In the genomic region with DNA sequence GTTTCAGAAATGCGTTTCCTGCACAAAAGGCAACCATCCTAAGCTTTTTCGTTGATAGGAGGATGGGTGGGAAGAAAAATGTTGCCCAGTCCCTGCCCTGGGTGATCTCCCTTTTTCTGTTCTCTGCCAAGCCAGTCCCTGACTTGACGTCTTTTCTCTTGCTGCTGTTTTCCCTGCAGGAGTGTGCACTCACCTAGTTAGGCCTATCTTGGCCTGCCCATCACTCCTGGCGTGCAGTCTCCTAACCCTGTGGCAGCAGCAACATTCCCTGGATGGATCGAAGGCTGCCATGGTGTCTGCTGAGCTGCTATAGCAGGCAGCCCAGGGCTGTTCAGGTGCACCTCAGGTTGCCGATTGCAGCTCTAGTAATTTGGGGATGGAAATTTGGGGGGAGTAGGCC, we compare ENCODE assay signal across 8 cellular contexts. TPM values are rescaled to one million over a fixed set of nuclear protein-coding genes. Genes with fewer than 3 reads are reported as not detected.
A peak's percentile ranks its signal among the peaks of the same experiment; 100 is the strongest.
DNase-seq lines count a peak whose midpoint lies in the region; ATAC-seq, FAIRE-seq and TF ChIP-seq lines count a peak whose summit lies in the region.

No MANE protein-coding gene starts in this region.

- POLR2A ChIA-PET in GM12878 (lab: Charles Lee), result interaction anchor here (0.9 to 2.4 kb wide), 4 partner anchors 20 to 101 kb away, joined by 3 to 7 read pairs (median 4); a partner anchor contains a TSS

- intact Hi-C loops in heart right ventricle (cut with DNase I) (loop anchor here in 6 of 10 donors (2.0 to 10.0 kb wide), 9 partner anchors 25 to 263 kb away; a partner anchor contains a TSS), left ventricle myocardium superior (cut with micrococcal nuclease) (no loop called here), GM12878 (cut with micrococcal nuclease; ENCODE audit: unreplicated experiment) (loop anchor here (5.0 kb wide), 2 partner anchors 84 to 261 kb away; no protein-coding TSS in a partner anchor), uterus (cut with DNase I; ENCODE audit: low total_unique reads) (loop anchor here (5.0 kb wide), 1 partner anchor 64 kb away; no protein-coding TSS in a partner anchor)

- peak overlapping the region; percentile 89 for H3K4me2 ChIP-seq in GM12878 (ENCODE audit: control insufficient read depth, insufficient read depth)

- no peaks in the 10 kb centered on the region for H3K27me3 Mint-ChIP-seq in memory B cell

- peak overlapping the region; percentile 50 to 96 (median 88) for H3K4me3 ChIP-seq in heart right ventricle
- peak overlapping the region; percentile 68 for H3K4me3 ChIP-seq in GM12878
- peak overlapping the region; percentile 39 to 79 for H3K4me3 ChIP-seq in uterus

- H3K9me3 Mint-ChIP-seq in memory B cell, result no peaks in the 10 kb centered on the region

- no peak for TF ChIP-seq RAD21 in GM12878 (IDR thresholded peaks at IDR 0.05; ENCODE audit: insufficient read depth, low read depth, low read length)

- H3K9me3 ChIP-seq in heart right ventricle (no peaks in the 10 kb centered on the region), GM12878 (replicated peaks; ENCODE audit: control insufficient read depth, insufficient read depth, low read length) (no peaks in the 10 kb centered on the region), uterus (no peaks in the 10 kb centered on the region)

- ATAC-seq in heart right ventricle (no peak), left ventricle myocardium superior (no peak), GM12878 (no peak), memory B cell (ENCODE audit: low read depth) (no peak)

- H3K36me3 Mint-ChIP-seq in memory B cell, result peaks cover 10% of the 10 kb centered on the region

- TF ChIP-seq POLR2A in GM12878 (IDR thresholded peaks at IDR 0.05; ENCODE audit: low read depth, low read length) (no peak), uterus (IDR thresholded peaks at IDR 0.05) (no peak)

- H2AFZ ChIP-seq in GM12878 (ENCODE audit: control insufficient read depth, low read depth, low read length), result peak overlapping the region; percentile 80

- peaks cover 0 to 36% (median 19%) of the 10 kb centered on the region in 9 donors for H3K36me3 ChIP-seq in heart right ventricle
- H3K36me3 ChIP-seq in GM12878 (ENCODE audit: control insufficient read depth in 2 of 2, insufficient read depth in 2 of 2, low read length in 1 of 2), result peaks cover 0 to 15% of the 10 kb centered on the region in 2 experiments; a peak in 3 of 4 replicates
- H3K36me3 ChIP-seq in uterus, result no peaks in the 10 kb centered on the region

- 32 to 39% methylated on average over 6 of the region's 6 CpGs for WGBS in heart right ventricle, 2 donors
- 50% methylated on average over 6 of the region's 6 CpGs for WGBS in GM12878 (ENCODE audit: insufficient coverage, insufficient replicate concordance, low lambda C conversion rate, missing lambda C conversion rate)

- H4K20me1 ChIP-seq in GM12878 (ENCODE audit: control insufficient read depth, insufficient read depth), result no peaks in the 10 kb centered on the region

- peaks cover 21% of the 10 kb centered on the region for H3K4me1 Mint-ChIP-seq in memory B cell

- H3K9ac ChIP-seq in GM12878 (ENCODE audit: control insufficient read depth, insufficient read depth, low read length), result peak overlapping the region; percentile 81

- H3K4me3 Mint-ChIP-seq in memory B cell, result peak overlapping the region; percentile 84

- peaks cover 15% of the 10 kb centered on the region for H3K79me2 ChIP-seq in GM12878 (ENCODE audit: control insufficient read depth, insufficient read depth, low read length)

- H3K4me1 ChIP-seq in heart right ventricle, result peaks cover 9 to 43% (median 31%) of the 10 kb centered on the region in 9 donors
- peaks cover 15% of the 10 kb centered on the region for H3K4me1 ChIP-seq in GM12878 (ENCODE audit: control insufficient read depth, insufficient read depth, low read length)
- peaks cover 0 to 7% of the 10 kb centered on the region in 2 donors for H3K4me1 ChIP-seq in uterus

- SMC1A ChIA-PET in GM12878 (lab: Charles Lee; ENCODE audit: uncharacterized antibody, unreplicated experiment), result interaction anchor here (0.7 to 5.3 kb wide), 12 partner anchors 17 to 260 kb away, joined by 3 to 68 read pairs (median 5); a partner anchor contains a TSS

- no peak for DNase-seq in heart right ventricle
- no peak for DNase-seq in left ventricle myocardium superior
- no peak for DNase-seq in GM12878 (ENCODE audit: low read depth, low spot score)
- DNase-seq in memory B cell (ENCODE audit: low spot score in 2 of 2), result no peak
- no peak for DNase-seq in uterus
- DNase-seq in mucosa of gallbladder (ENCODE audit: low spot score), result no peak
- DNase-seq in iPS-NIHi11 (ENCODE audit: low spot score), result no peak
- no peak for DNase-seq in NCI-H1930 (lab: John Stamatoyannopoulos, UW)

- CTCF ChIA-PET in GM12878 (lab: Yijun Ruan, JAX), result interaction anchor here (0.6 to 5.5 kb wide), 15 partner anchors 9 to 260 kb away, joined by 3 to 88 read pairs (median 4); a partner anchor contains a TSS

- no peak for FAIRE-seq in GM12878 (lab: Jason Lieb, UNC)

- BruUV-seq in GM12878 (replicated peaks; lab: Mats Ljungman, UMichigan), result no TSS peak

- H3K27ac ChIP-seq in heart right ventricle (peak overlapping the region in 9 of 10 donors; percentile 81 to 96 (median 93)), GM12878 (ENCODE audit: control insufficient read depth, insufficient read depth) (peak overlapping the region; percentile 62), uterus (peak overlapping the region; percentile 88 to 89)

- in situ Hi-C loops in GM12878 (cut with MboI), result loop anchor here (5.0 kb wide), 2 partner anchors 64 to 129 kb away; a partner anchor contains a TSS

- TF ChIP-seq CTCF in heart right ventricle (IDR thresholded peaks at IDR 0.05), result no peak
- TF ChIP-seq CTCF in GM12878 (IDR thresholded peaks at IDR 0.05 in 2 of 3, conservative IDR thresholded peaks at IDR 0.05 in 1 of 3; ENCODE audit: control insufficient read depth in 2 of 3, extremely low read depth in 1 of 3, insufficient read depth in 1 of 3, low read depth in 3 of 3, low read length in 3 of 3), result no peak
- no peak for TF ChIP-seq CTCF in uterus (IDR thresholded peaks at IDR 0.05)

- H3K27ac Mint-ChIP-seq in memory B cell, result peak overlapping the region; percentile 78

- RAD21 ChIA-PET in GM12878 (lab: Charles Lee; ENCODE audit: unreplicated experiment), result interaction anchor here (0.7 to 3.9 kb wide), 11 partner anchors 10 to 260 kb away, joined by 3 to 37 read pairs (median 5); a partner anchor contains a TSS

- H3K27me3 ChIP-seq in heart right ventricle (no peaks in the 10 kb centered on the region), GM12878 (replicated peaks in 1 of 2; ENCODE audit: control insufficient read depth in 2 of 2, insufficient read depth in 2 of 2, low read length in 1 of 2) (no peaks in the 10 kb centered on the region), uterus (no peaks in the 10 kb centered on the region)

- no peak for TF ChIP-seq EP300 in GM12878 (IDR thresholded peaks at IDR 0.05; ENCODE audit: borderline replicate concordance in 1 of 2, control insufficient read depth in 1 of 2, low read depth in 2 of 2, low read length in 2 of 2)

RNA-seq across cellular contexts. Expression of a gene that starts 1.2 kb away (rescaled TPM):
- total RNA-seq in heart right ventricle (10 to 100 TPM in 5 of 10 donors, 1 to 10 TPM in 5; 5.9 to 15.4 (median 9.6) TPM), left ventricle myocardium superior (13.2 TPM), GM12878 (2014; rRNA removed) (8.7 and 10.3 TPM in 2 replicates), GM12878 (2014; rRNA removed; fragmentation: Illumina TruSeq; extraction: Trizol) (10.1 and 10.6 TPM in 2 replicates), GM12878 (2021) (22.4 and 23.3 TPM in 2 replicates), uterus (10 to 100 TPM; 13.8 to 44.8 (median 32.1) TPM), mucosa of gallbladder (51.7 TPM)
- polyA plus RNA-seq in heart right ventricle (1 to 10 TPM; 5.0 to 9.5 TPM), GM12878 (2011; rRNA removed) (31.5 and 31.7 TPM in 2 replicates), GM12878 (2014; fragmentation: Illumina TruSeq; extraction: Trizol) (16.3 and 17.9 TPM in 2 replicates), GM12878 (2014; fragmentation: Nextera tagmentation; extraction: Ambion mirVana) (1 to 10 TPM; 4.3 to 8.5 TPM), GM12878 (2014; rRNA removed) (20.8 and 23.9 TPM in 2 replicates), GM12878 (2016; fragmentation: Nextera tagmentation; extraction: Ambion mirVana) (1 to 10 TPM; 5.9 to 7.6 TPM)
- 19.8 and 23.2 TPM in 2 replicates for total RNA-seq in GM12878 (2013; cell fraction: nucleolus; rRNA removed)
- polyA plus RNA-seq in GM12878 (2011; ENCODE audit: low read depth), result 13.1 TPM
- 27.5 and 28.4 TPM in 2 replicates for polyA plus RNA-seq in GM12878 (2011; cell fraction: cytosol; rRNA removed)
- 35.2 and 38.9 TPM in 2 replicates for polyA plus RNA-seq in GM12878 (2011; cell fraction: nucleus; rRNA removed)
- polyA plus RNA-seq in GM12878 (2012), result 13.6 and 16.4 TPM in 2 replicates
- 27.7 and 28.8 TPM in 2 replicates for polyA minus RNA-seq in GM12878 (2011; rRNA and poly(A)+ RNA removed)
- polyA minus RNA-seq in GM12878 (2011; cell fraction: cytosol; rRNA and poly(A)+ RNA removed), result 6.5 and 10.8 TPM in 2 replicates
- polyA minus RNA-seq in GM12878 (2011; cell fraction: nucleus; rRNA and poly(A)+ RNA removed), result 13.2 and 18.2 TPM in 2 replicates

RNA-seq across cellular contexts. Expression of a gene that starts 14.2 kb away (rescaled TPM):
- total RNA-seq in heart right ventricle (100 to 1,000 TPM in 1 of 10 donors, 10 to 100 TPM in 9; 67.0 to 119 (median 77.9) TPM), left ventricle myocardium superior (108 TPM), GM12878 (2014; rRNA removed) (17.1 and 18.1 TPM in 2 replicates), GM12878 (2014; rRNA removed; fragmentation: Illumina TruSeq; extraction: Trizol) (4.1 and 5.0 TPM in 2 replicates), GM12878 (2021) (14.7 and 15.4 TPM in 2 replicates), uterus (10 to 100 TPM in 3 of 4 donors, 1 to 10 TPM in 1; 1.2 to 46.1 (median 13.9) TPM), mucosa of gallbladder (36.9 TPM)
- polyA plus RNA-seq in heart right ventricle (10 to 100 TPM; 64.4 to 69.0 TPM), GM12878 (2011; rRNA removed) (2.6 and 5.0 TPM in 2 replicates), GM12878 (2014; fragmentation: Illumina TruSeq; extraction: Trizol) (0.40 and 2.4 TPM in 2 replicates), GM12878 (2014; fragmentation: Nextera tagmentation; extraction: Ambion mirVana) (under 1 TPM; 0.05 to 0.38 TPM), GM12878 (2014; rRNA removed) (15.3 and 16.0 TPM in 2 replicates), GM12878 (2016; fragmentation: Nextera tagmentation; extraction: Ambion mirVana) (10 to 100 TPM; 16.5 to 18.1 TPM)
- 7.3 and 9.4 TPM in 2 replicates for total RNA-seq in GM12878 (2013; cell fraction: nucleolus; rRNA removed)
- 3.6 TPM for polyA plus RNA-seq in GM12878 (2011; ENCODE audit: low read depth)
- polyA plus RNA-seq in GM12878 (2011; cell fraction: cytosol; rRNA removed), result 8.0 and 11.7 TPM in 2 replicates
- 22.4 and 23.8 TPM in 2 replicates for polyA plus RNA-seq in GM12878 (2011; cell fraction: nucleus; rRNA removed)
- 14.1 and 16.9 TPM in 2 replicates for polyA plus RNA-seq in GM12878 (2012)
- 1.4 and 6.0 TPM in 2 replicates for polyA minus RNA-seq in GM12878 (2011; rRNA and poly(A)+ RNA removed)
- 3.6 TPM in 2 replicates for polyA minus RNA-seq in GM12878 (2011; cell fraction: cytosol; rRNA and poly(A)+ RNA removed)
- 4.0 and 4.1 TPM in 2 replicates for polyA minus RNA-seq in GM12878 (2011; cell fraction: nucleus; rRNA and poly(A)+ RNA removed)

RNA-seq across cellular contexts. Expression of a gene that starts 24.5 kb away (rescaled TPM):
- 100 to 1,000 TPM in 8 of 10 donors, 10 to 100 TPM in 2; 95.1 to 179 (median 118) TPM for total RNA-seq in heart right ventricle
- 10 to 100 TPM; 35.3 to 59.2 TPM for polyA plus RNA-seq in heart right ventricle
- 130 TPM for total RNA-seq in left ventricle myocardium superior
- total RNA-seq in GM12878 (2013; cell fraction: nucleolus; rRNA removed), result 172 and 187 TPM in 2 replicates
- total RNA-seq in GM12878 (2014; rRNA removed), result 76.4 and 84.6 TPM in 2 replicates
- total RNA-seq in GM12878 (2014; rRNA removed; fragmentation: Illumina TruSeq; extraction: Trizol), result 95.2 and 99.8 TPM in 2 replicates
- total RNA-seq in GM12878 (2021), result 131 and 140 TPM in 2 replicates
- 46.5 TPM for polyA plus RNA-seq in GM12878 (2011; ENCODE audit: low read depth)
- polyA plus RNA-seq in GM12878 (2011; rRNA removed), result 149 and 154 TPM in 2 replicates
- 87.9 and 96.6 TPM in 2 replicates for polyA plus RNA-seq in GM12878 (2011; cell fraction: cytosol; rRNA removed)
- 76.3 and 77.4 TPM in 2 replicates for polyA plus RNA-seq in GM12878 (2011; cell fraction: nucleus; rRNA removed)
- polyA plus RNA-seq in GM12878 (2012), result 66.0 and 70.2 TPM in 2 replicates
- polyA plus RNA-seq in GM12878 (2014; fragmentation: Illumina TruSeq; extraction: Trizol), result 107 and 152 TPM in 2 replicates
- polyA plus RNA-seq in GM12878 (2014; fragmentation: Nextera tagmentation; extraction: Ambion mirVana), result 10 to 100 TPM; 26.7 to 28.2 TPM
- 61.4 and 64.4 TPM in 2 replicates for polyA plus RNA-seq in GM12878 (2014; rRNA removed)
- polyA plus RNA-seq in GM12878 (2016; fragmentation: Nextera tagmentation; extraction: Ambion mirVana), result 100 to 1,000 TPM; 158 to 172 TPM
- 107 and 156 TPM in 2 replicates for polyA minus RNA-seq in GM12878 (2011; rRNA and poly(A)+ RNA removed)
- polyA minus RNA-seq in GM12878 (2011; cell fraction: cytosol; rRNA and poly(A)+ RNA removed), result 37.3 and 47.4 TPM in 2 replicates
- 22.4 and 24.8 TPM in 2 replicates for polyA minus RNA-seq in GM12878 (2011; cell fraction: nucleus; rRNA and poly(A)+ RNA removed)
- 100 to 1,000 TPM in 1 of 4 donors, 10 to 100 TPM in 3; 15.6 to 108 (median 53.5) TPM for total RNA-seq in uterus
- 335 TPM for total RNA-seq in mucosa of gallbladder
